In genomic region chr12:123150804-123151678, GRCh38 we compare ENCODE assay signal across 8 cellular contexts. TPM values are rescaled to one million over a fixed set of nuclear protein-coding genes. Genes with fewer than 3 reads are reported as not detected.
DNase-seq lines count a peak whose midpoint lies in the region; ATAC-seq and TF ChIP-seq lines count a peak whose summit lies in the region.

TSS of gene PITPNM2 (minus strand) at chr12:123151090. CDS start at chr12:123034590, 116,500 bp downstream.

- H3K9me3 Mint-ChIP-seq in H9, result no peaks in the 10 kb centered on the region
- H3K9me3 Mint-ChIP-seq in activated CD4-positive, alpha-beta T cell treated with anti-CD3 and anti-CD28 coated beads for 36 hours (ENCODE audit: low read depth), result no peaks in the 10 kb centered on the region

- H3K79me2 ChIP-seq in H9 (ENCODE audit: insufficient read depth, low read length), result no peaks in the 10 kb centered on the region

- no peak within 1 kb of the TSS for H3K4ac ChIP-seq in H9 (ENCODE audit: low read depth, low read length)

- H2BK20ac ChIP-seq in H9 (ENCODE audit: low read depth, low read length, poor library complexity, severe bottlenecking), result no peak within 1 kb of the TSS

- H3K4me1 ChIP-seq in H9 (ENCODE audit: insufficient read depth, low read length), result peaks cover 2% of the 10 kb centered on the region; the same call in 1 of the 2 replicates
- H3K4me1 ChIP-seq in colonic mucosa, result no peaks in the 10 kb centered on the region
- H3K4me1 ChIP-seq in left lung, result peaks cover 9 to 42% of the 10 kb centered on the region in 2 donors

- H4K91ac ChIP-seq in H9 (ENCODE audit: insufficient read length, low read depth, low read length), result no peak within 1 kb of the TSS

- H3K36me3 Mint-ChIP-seq in H9 (ENCODE audit: insufficient read depth in 1 of 3, low read depth in 3 of 3), result peaks cover 0 to 4% (median 0%) of the 10 kb centered on the region in 3 experiments; a peak in 1 of 7 replicates
- peaks cover 18% of the 10 kb centered on the region for H3K36me3 Mint-ChIP-seq in activated CD4-positive, alpha-beta T cell treated with anti-CD3 and anti-CD28 coated beads for 36 hours (ENCODE audit: low read depth)

- H2BK120ac ChIP-seq in H9 (ENCODE audit: low read depth, low read length, poor library complexity, severe bottlenecking), result no peak within 1 kb of the TSS

- H3K9ac ChIP-seq in H9 (ENCODE audit: extremely low read depth, insufficient read length, low read length) (no peak within 1 kb of the TSS), colonic mucosa (ENCODE audit: low read depth in 2 of 2, low read length in 2 of 2) (peak within 1 kb of the TSS; percentile 79 to 93)

- H2BK12ac ChIP-seq in H9 (ENCODE audit: insufficient read length, low read depth, low read length), result no peak within 1 kb of the TSS

- H3K56ac ChIP-seq in H9 (ENCODE audit: insufficient read length, low read depth, low read length), result no peak within 1 kb of the TSS

- WGBS in H9 (ENCODE audit: extremely low coverage, insufficient read length, low lambda C conversion rate), result no CpG with 5 or more reads among the region's 130 CpGs

- peak within 1 kb of the TSS; percentile 55 for H3K4me2 ChIP-seq in H9 (ENCODE audit: insufficient read depth, insufficient read length, low read length)

- no peak within 1 kb of the TSS for H3T11ph ChIP-seq in H9 (ENCODE audit: low read length)

- H3K18ac ChIP-seq in H9 (ENCODE audit: insufficient read length, low read depth, low read length), result peak within 1 kb of the TSS; percentile 42

- H2AK5ac ChIP-seq in H9 (ENCODE audit: insufficient read length, low read length), result no peak within 1 kb of the TSS

- H3K27me3 ChIP-seq in H9 (ENCODE audit: insufficient read depth, low read length) (peaks cover 17% of the 10 kb centered on the region; the same call in 1 of the 2 replicates), colonic mucosa (no peaks in the 10 kb centered on the region), left lung (peaks cover 0 to 23% of the 10 kb centered on the region in 2 donors)

- H3K23me2 ChIP-seq in H9 (ENCODE audit: insufficient read length, low read depth, low read length, poor library complexity, severe bottlenecking), result peaks cover 10% of the 10 kb centered on the region

- H4K5ac ChIP-seq in H9 (ENCODE audit: insufficient read length, low read depth, low read length), result no peak within 1 kb of the TSS

- H3K79me1 ChIP-seq in H9 (ENCODE audit: insufficient read depth, low read depth, low read length, poor library complexity, severe bottlenecking), result no peaks in the 10 kb centered on the region

- H4K20me1 ChIP-seq in H9 (ENCODE audit: control insufficient read depth, insufficient read depth, insufficient read length), result no peaks in the 10 kb centered on the region

- CTCF ChIA-PET in activated CD4-positive, alpha-beta T cell treated with anti-CD3 and anti-CD28 coated beads for 36 hours (lab: Charles Lee), result interaction anchor here (0.6 to 2.3 kb wide), 10 partner anchors 10 to 1554 kb away, joined by 3 to 11 read pairs (median 3); no protein-coding TSS in a partner anchor

- H2AFZ ChIP-seq in H9 (ENCODE audit: low read length), result no peak within 1 kb of the TSS

- H3K4me1 Mint-ChIP-seq in H9, result peaks cover 47 to 49% of the 10 kb centered on the region in 2 experiments
- H3K4me1 Mint-ChIP-seq in activated CD4-positive, alpha-beta T cell treated with anti-CD3 and anti-CD28 coated beads for 36 hours, result peaks cover 28% of the 10 kb centered on the region

- no peak within 1 kb of the TSS for H3K23ac ChIP-seq in H9 (ENCODE audit: insufficient read length, low read depth, low read length)

- no peak within 1 kb of the TSS; a peak in 1 of 7 replicates for H3K27ac Mint-ChIP-seq in H9
- H3K27ac Mint-ChIP-seq in activated CD4-positive, alpha-beta T cell treated with anti-CD3 and anti-CD28 coated beads for 36 hours, result peak within 1 kb of the TSS; percentile 85

- POLR2A ChIA-PET in activated CD4-positive, alpha-beta T cell treated with anti-CD3 and anti-CD28 coated beads for 36 hours (lab: Charles Lee), result interaction anchor here (0.5 to 0.6 kb wide), 3 partner anchors 212 to 624 kb away, joined by 3 to 4 read pairs (median 3); partner anchors contain the start of genes KNTC1 and RSRC2

- H3K27me3 Mint-ChIP-seq in H9 (ENCODE audit: low read depth), result peaks cover 53% of the 10 kb centered on the region
- H3K27me3 Mint-ChIP-seq in activated CD4-positive, alpha-beta T cell treated with anti-CD3 and anti-CD28 coated beads for 36 hours, result no peaks in the 10 kb centered on the region

- H3K36me3 ChIP-seq in colonic mucosa (no peaks in the 10 kb centered on the region), left lung (peaks cover 0 to 11% of the 10 kb centered on the region in 2 donors)

- H3K4me3 Mint-ChIP-seq in H9, result peak within 1 kb of the TSS; percentile 65 to 85
- H3K4me3 Mint-ChIP-seq in activated CD4-positive, alpha-beta T cell treated with anti-CD3 and anti-CD28 coated beads for 36 hours, result peak within 1 kb of the TSS; percentile 74

- H2BK5ac ChIP-seq in H9 (ENCODE audit: insufficient read length, low read length), result no peak within 1 kb of the TSS

- no peak within 1 kb of the TSS for H2BK15ac ChIP-seq in H9 (ENCODE audit: low read depth, low read length)

- no peak within 1 kb of the TSS for H4K8ac ChIP-seq in H9 (replicated peaks; ENCODE audit: insufficient read length, low read depth, low read length)

- peak; percentile 84 for ATAC-seq in activated CD4-positive, alpha-beta T cell treated with anti-CD3 and anti-CD28 coated beads for 36 hours
- ATAC-seq in left lung, result peak; percentile 80

- intact Hi-C loops in activated CD4-positive, alpha-beta T cell treated with anti-CD3 and anti-CD28 coated beads for 36 hours (cut with DNase I, micrococcal nuclease), result loop anchor here (1.0 to 5.0 kb wide), 10 partner anchors 30 to 176 kb away; partner anchors contain the start of genes MPHOSPH9 (in 2 of the 2), MTRFR (in 2 of the 2), ARL6IP4 (in 1 of the 2) and OGFOD2 (in 1 of the 2)
- intact Hi-C loops in colonic mucosa (cut with DNase I), result loop anchor here (10.0 kb wide), 1 partner anchor 84 kb away; the partner anchor contains the start of genes MPHOSPH9 and MTRFR
- intact Hi-C loops in left lung (cut with DNase I), result loop anchor here in 1 of 2 donors (5.0 kb wide), 1 partner anchor 109 kb away; no protein-coding TSS in a partner anchor

- TF ChIP-seq CTCF in H9 (conservative IDR thresholded peaks at IDR 0.05) (no peak), colonic mucosa (IDR thresholded peaks at IDR 0.05) (no peak), left lung (IDR thresholded peaks at IDR 0.05) (no peak)

- peak; percentile 82 for DNase-seq in Daoy (ENCODE audit: low read depth)
- no peak for DNase-seq in H9
- peak; percentile 43 to 64 for DNase-seq in NCI-H1930 (lab: John Stamatoyannopoulos, UW)
- DNase-seq in activated CD4-positive, alpha-beta T cell treated with anti-CD3 and anti-CD28 coated beads for 36 hours, result peak; percentile 73
- DNase-seq in colonic mucosa, result peak; percentile 42
- peak; percentile 38 to 90 for DNase-seq in left lung
- peak; percentile 8 to 54 (median 29) for DNase-seq in stimulated activated CD4-positive, alpha-beta T cell treated with anti-CD3 and anti-CD28 coated beads, TNF-alpha, amount 100 ng/mL, for 1 hour (ENCODE audit: low read depth in 3 of 3, low spot score in 1 of 3)
- DNase-seq in occipital lobe (lab: John Stamatoyannopoulos, UW), result no peak

- H3K14ac ChIP-seq in H9 (ENCODE audit: insufficient read depth, low read length), result no peak within 1 kb of the TSS; the same call in 1 of the 2 replicates

- H3K4me3 ChIP-seq in colonic mucosa, result peak within 1 kb of the TSS; percentile 69
- H3K4me3 ChIP-seq in left lung, result peak within 1 kb of the TSS; percentile 57 to 58

- H3K27ac ChIP-seq in H9 (ENCODE audit: insufficient read length, low read depth, low read length) (no peak within 1 kb of the TSS), colonic mucosa (peak within 1 kb of the TSS; percentile 67), left lung (peak within 1 kb of the TSS; percentile 79 to 81)

- H3K9me3 ChIP-seq in H9 (ENCODE audit: control insufficient read depth, low read depth, low read length), result no peaks in the 10 kb centered on the region
- no peaks in the 10 kb centered on the region for H3K9me3 ChIP-seq in colonic mucosa
- no peaks in the 10 kb centered on the region for H3K9me3 ChIP-seq in left lung

RNA-seq across cellular contexts. Expression of gene PITPNM2, which starts in this region (rescaled TPM):
- total RNA-seq in Daoy (2014; rRNA removed; shearing (Covaris generic)), result 1.1 and 1.4 TPM in 2 replicates
- 1.2 and 1.8 TPM in 2 replicates for total RNA-seq in H9 (2021)
- 1 to 10 TPM; 8.3 to 9.5 TPM for total RNA-seq in activated CD4-positive, alpha-beta T cell treated with anti-CD3 and anti-CD28 coated beads for 36 hours
- 10 to 100 TPM in 1 of 2 donors, 1 to 10 TPM in 1; 9.3 to 17.4 TPM for total RNA-seq in colonic mucosa
- 10 to 100 TPM; 22.8 to 30.8 TPM for total RNA-seq in left lung
- 9.0 TPM for total RNA-seq in occipital lobe

Comparison
In these comparisons a context has a peak if more than half of its experiments do, and no peak if none do; other contexts are left out.
1. DNase-seq: peak in Daoy (single experiment), NCI-H1930 (2 of 2), activated CD4-positive, alpha-beta T cell treated with anti-CD3 and anti-CD28 coated beads for 36 hours (single experiment), colonic mucosa (single experiment), left lung (2 of 2) and stimulated activated CD4-positive, alpha-beta T cell treated with anti-CD3 and anti-CD28 coated beads, TNF-alpha, amount 100 ng/mL, for 1 hour (3 of 3); none in H9 (single experiment) and occipital lobe (single experiment).